ENCODE assay signal across 16 cellular contexts in genomic region chr17:17355426-17355825, GRCh38. TPM values are rescaled to one million over a fixed set of nuclear protein-coding genes. Genes with fewer than 3 reads are reported as not detected.
A peak's percentile ranks its signal among the peaks of the same experiment; 100 is the strongest.
DNase-seq lines count a peak whose midpoint lies in the region; ATAC-seq, FAIRE-seq and TF ChIP-seq lines count a peak whose summit lies in the region.
"Had no signal": no experiment of that assay in that cellular context is flagged by ENCODE, and none has a peak within 500 bp of the region (broad histone marks: within the 10 kb centered on the region; RNA-seq: fewer than 3 reads in every experiment).

No MANE protein-coding gene starts in this region.

- H2BK12ac ChIP-seq in H1 (ENCODE audit: low read depth, low read length) = peak overlapping the region; percentile 28; the same call in 1 of the 2 replicates

- H3F3A ChIP-seq in MM.1S (ENCODE audit: insufficient read depth, low read length) = no peaks in the 10 kb centered on the region

- peaks cover 9 to 26% (median 17%) of the 10 kb centered on the region in 9 donors for H3K4me1 ChIP-seq in heart right ventricle
- H3K4me1 ChIP-seq in MM.1S (ENCODE audit: low read length) = no peaks in the 10 kb centered on the region
- H3K4me1 ChIP-seq in H1 (replicated peaks in 1 of 4; ENCODE audit: control insufficient read depth in 3 of 4, insufficient read depth in 4 of 4, low read length in 3 of 4) = peaks cover 0 to 17% (median 8%) of the 10 kb centered on the region in 4 experiments; a peak in 5 of 7 replicates
- peaks cover 5% of the 10 kb centered on the region for H3K4me1 ChIP-seq in upper lobe of right lung
- H3K4me1 ChIP-seq: parathyroid adenoma had no signal

- peaks cover 0 to 15% (median 5%) of the 10 kb centered on the region in 11 donors for H3K9me3 ChIP-seq in heart right ventricle
- H3K9me3 ChIP-seq in MM.1S (replicated peaks; ENCODE audit: insufficient read depth, low read length) = no peaks in the 10 kb centered on the region
- H3K9me3 ChIP-seq in H1 (ENCODE audit: insufficient read depth in 2 of 2, low read depth in 1 of 2, low read length in 1 of 2) = no peaks in the 10 kb centered on the region
- peaks cover 2% of the 10 kb centered on the region for H3K9me3 ChIP-seq in upper lobe of right lung
- H3K9me3 ChIP-seq: lower lobe of right lung had no signal

- no peak for ATAC-seq in left ventricle myocardium superior
- ATAC-seq in heart right ventricle = no peak
- no peak for ATAC-seq in upper lobe of right lung
- no peak for ATAC-seq in effector memory CD8-positive, alpha-beta T cell (replicated peaks)

- no peak overlapping the region for H2BK20ac ChIP-seq in H1 (ENCODE audit: low read length)

- no peak overlapping the region for H3K14ac ChIP-seq in H1 (ENCODE audit: insufficient read length)

- H3K4me2 ChIP-seq in MM.1S (ENCODE audit: low read depth, low read length) (no peak overlapping the region), H1 (ENCODE audit: insufficient read depth in 1 of 2, low read depth in 2 of 2, low read length in 2 of 2) (peak overlapping the region in 1 of 2 experiments; percentile 44; a peak in 2 of 4 replicates)
- H3K4me2 ChIP-seq: smooth muscle cell had no signal

- H3K27ac Mint-ChIP-seq in effector memory CD8-positive, alpha-beta T cell = no peak overlapping the region
- H3K27ac Mint-ChIP-seq: activated naive CD4-positive, alpha-beta T cell treated with anti-CD3 and anti-CD28 coated beads for 36 hours; endodermal cell had no signal

- H4K91ac ChIP-seq in H1 (replicated peaks; ENCODE audit: insufficient read length, low read length) = peak overlapping the region; percentile 35

- H3K9ac ChIP-seq in MM.1S (ENCODE audit: low read length) (no peak overlapping the region), H1 (replicated peaks in 1 of 4; ENCODE audit: extremely low read depth in 1 of 4, low read depth in 3 of 4, low read length in 3 of 4) (no peak overlapping the region)
- H3K9ac ChIP-seq: parathyroid adenoma had no signal

- CTCF ChIA-PET in H1 (lab: Charles Lee; ENCODE audit: partially characterized antibody) = interaction anchor here (0.7 to 8.0 kb wide), 51 partner anchors 9 to 370 kb away, joined by 3 to 94 read pairs (median 5); partner anchors contain the start of gene RASD1

- H3K4me3 ChIP-seq in heart right ventricle (no peak overlapping the region), MM.1S (ENCODE audit: low read length) (no peak overlapping the region), H1 (ENCODE audit: extremely low read depth in 1 of 4, insufficient read depth in 2 of 4, low read depth in 3 of 4, low read length in 4 of 4) (no peak overlapping the region), upper lobe of right lung (no peak overlapping the region)
- H3K4me3 ChIP-seq: lower lobe of right lung, smooth muscle cell had no signal

- peaks cover 0 to 5% of the 10 kb centered on the region in 2 donors for H3K4me1 Mint-ChIP-seq in effector memory CD8-positive, alpha-beta T cell (ENCODE audit: low read depth in 2 of 2)
- H3K4me1 Mint-ChIP-seq: activated CD4-positive, alpha-beta T cell treated with anti-CD3 and anti-CD28 coated beads, Interleukin-2, amount 10 ng/mL, durations not matched to agents 7 days and 5 days; endodermal cell had no signal

- H2AFZ ChIP-seq in MM.1S (ENCODE audit: low read length) (peak overlapping the region; percentile 5; the same call in 1 of the 2 replicates), H1 (ENCODE audit: low read length) (peak overlapping the region; percentile 30; the same call in 1 of the 2 replicates)

- no peaks in the 10 kb centered on the region for H3K9me2 ChIP-seq in MM.1S (replicated peaks; ENCODE audit: insufficient read depth, low read length)

- H3K27ac ChIP-seq in heart right ventricle (no peak overlapping the region), MM.1S (ENCODE audit: low read length) (no peak overlapping the region), H1 (ENCODE audit: low read depth, low read length) (no peak overlapping the region), upper lobe of right lung (no peak overlapping the region)
- H3K27ac ChIP-seq: lower lobe of right lung had no signal

- no peak for TF ChIP-seq EP300 in H1 (IDR thresholded peaks at IDR 0.05; ENCODE audit: borderline replicate concordance in 1 of 2, low read depth in 2 of 2, low read length in 2 of 2)

- no peak overlapping the region for H2BK120ac ChIP-seq in H1 (replicated peaks; ENCODE audit: low read depth, low read length)

- POLR2A ChIA-PET in H1 (lab: Charles Lee; ENCODE audit: partially characterized antibody) = interaction anchor here (0.8 to 2.3 kb wide), 3 partner anchors 135 to 141 kb away, joined by 3 to 13 read pairs (median 5); partner anchors contain the start of gene RASD1

- H3K36me3 ChIP-seq in heart right ventricle (no peaks in the 10 kb centered on the region), MM.1S (replicated peaks; ENCODE audit: insufficient read depth, low read length) (no peaks in the 10 kb centered on the region), H1 (ENCODE audit: control insufficient read depth in 2 of 4, insufficient read depth in 4 of 4, low read length in 3 of 4) (no peaks in the 10 kb centered on the region), upper lobe of right lung (no peaks in the 10 kb centered on the region)
- H3K36me3 ChIP-seq: lower lobe of right lung had no signal

- no peaks in the 10 kb centered on the region for H3K36me3 Mint-ChIP-seq in effector memory CD8-positive, alpha-beta T cell (ENCODE audit: insufficient read depth)
- H3K36me3 Mint-ChIP-seq: immature natural killer cell had no signal

- H3K56ac ChIP-seq in H1 (replicated peaks; ENCODE audit: insufficient read length, low read depth, low read length) = no peak overlapping the region

- H2BK5ac ChIP-seq in H1 (ENCODE audit: low read depth, low read length) = no peak overlapping the region

- TF ChIP-seq CTCF in heart right ventricle (IDR thresholded peaks at IDR 0.05) (no peak), MM.1S (IDR thresholded peaks at IDR 0.05; ENCODE audit: low read length) (no peak), H1 (IDR thresholded peaks at IDR 0.05; ENCODE audit: control extremely low read depth in 1 of 3, insufficient read depth in 1 of 3, low read depth in 1 of 3, low read length in 3 of 3) (no peak), upper lobe of right lung (IDR thresholded peaks at IDR 0.05) (no peak)

- no peaks in the 10 kb centered on the region for H3K9me3 Mint-ChIP-seq in effector memory CD8-positive, alpha-beta T cell

- 67 to 72% methylated on average over 12 of the region's 12 CpGs for WGBS in heart right ventricle, 2 donors
- WGBS in H1 (ENCODE audit: extremely low coverage in 1 of 2, insufficient coverage in 1 of 2, insufficient read length in 1 of 2, insufficient replicate concordance in 2 of 2, low coverage in 1 of 2, low lambda C conversion rate in 2 of 2, missing lambda C conversion rate in 1 of 2), 2 experiments = 78% methylated on average over 11 of the region's 12 CpGs; no CpG with 5 or more reads in 1 of the 2 experiments

- H3K27me3 Mint-ChIP-seq in effector memory CD8-positive, alpha-beta T cell = peaks cover 0 to 15% of the 10 kb centered on the region in 2 donors

- no peak overlapping the region for H4K5ac ChIP-seq in H1 (ENCODE audit: insufficient read length, low read depth, low read length)

- H4K8ac ChIP-seq in H1 (ENCODE audit: extremely low read depth, insufficient read depth, low read length) = peak overlapping the region; percentile 29; the same call in 1 of the 2 replicates

- no peak overlapping the region for H2AK5ac ChIP-seq in H1 (ENCODE audit: low read depth, low read length)

- no peaks in the 10 kb centered on the region for H4K20me1 ChIP-seq in MM.1S (ENCODE audit: insufficient read depth, low read length)
- H4K20me1 ChIP-seq in H1 (replicated peaks in 1 of 2; ENCODE audit: control insufficient read depth in 1 of 2, insufficient read depth in 2 of 2, low read length in 2 of 2) = no peaks in the 10 kb centered on the region

- H3K79me2 ChIP-seq in MM.1S (ENCODE audit: low read length) (no peaks in the 10 kb centered on the region), H1 (ENCODE audit: control insufficient read depth in 1 of 2, insufficient read depth in 2 of 2, low read length in 2 of 2) (no peaks in the 10 kb centered on the region)
- H3K79me2 ChIP-seq: parathyroid adenoma had no signal

- no peak for TF ChIP-seq POLR2A in H1 (IDR thresholded peaks at IDR 0.05; ENCODE audit: control extremely low read depth in 1 of 2, low read depth in 2 of 2, low read length in 2 of 2)

- H3K23me2 ChIP-seq in H1 (ENCODE audit: low read depth, low read length) = no peaks in the 10 kb centered on the region

- intact Hi-C loops in left ventricle myocardium superior (cut with micrococcal nuclease) = loop anchor here (5.0 kb wide), 1 partner anchor 287 kb away; no protein-coding TSS in a partner anchor
- intact Hi-C loops in heart right ventricle (cut with DNase I) = loop anchor here (2.0 to 10.0 kb wide), 12 partner anchors 79 to 287 kb away; partner anchors contain the start of gene RASD1 (in 9 of the 10)
- intact Hi-C loops in upper lobe of right lung (cut with DNase I) = loop anchor here (5.0 kb wide), 2 partner anchors 137 to 287 kb away; no protein-coding TSS in a partner anchor

- H3K27me3 ChIP-seq in heart right ventricle = no peaks in the 10 kb centered on the region
- H3K27me3 ChIP-seq in MM.1S (replicated peaks; ENCODE audit: insufficient read depth, low read length) = no peaks in the 10 kb centered on the region
- H3K27me3 ChIP-seq in H1 (replicated peaks in 1 of 4; ENCODE audit: control insufficient read depth in 3 of 4, extremely low read depth in 1 of 4, insufficient read depth in 3 of 4, low read length in 3 of 4) = no peaks in the 10 kb centered on the region
- H3K27me3 ChIP-seq in upper lobe of right lung = no peaks in the 10 kb centered on the region

- no peaks in the 10 kb centered on the region for H3K79me1 ChIP-seq in H1 (ENCODE audit: low read depth, low read length)

- H3K23ac ChIP-seq in H1 (ENCODE audit: insufficient read length) = no peak overlapping the region

- H3K18ac ChIP-seq in H1 (ENCODE audit: extremely low read depth, low read length) = 0 out of 2 replicates have a peak overlapping the region, but pooled peaks have one; percentile 48

- DNase-seq in left ventricle myocardium superior (peak; percentile 32), heart right ventricle (no peak), MM.1S (no peak), H1 (ENCODE audit: low read depth in 1 of 2, low spot score in 2 of 2) (no peak), upper lobe of right lung (peak; percentile 46), SW 1271 (lab: John Stamatoyannopoulos, UW) (no peak), NCI-H2196 treated with DMSO at 0.1 percent for 48 hours (lab: John Stamatoyannopoulos, UW; ENCODE audit: unreplicated experiment) (no peak)
- DNase-seq in effector memory CD8-positive, alpha-beta T cell = no peak

- TF ChIP-seq RAD21 in H1 (IDR thresholded peaks at IDR 0.05 in 1 of 2, conservative IDR thresholded peaks at IDR 0.05 in 1 of 2; ENCODE audit: low read depth in 2 of 2, low read length in 2 of 2) = no peak

- no peak overlapping the region for H3K4me3 Mint-ChIP-seq in effector memory CD8-positive, alpha-beta T cell
- H3K4me3 Mint-ChIP-seq: activated CD4-positive, alpha-beta T cell treated with anti-CD3 and anti-CD28 coated beads, Interleukin-2, amount 10 ng/mL, durations not matched to agents 7 days and 5 days; activated naive CD4-positive, alpha-beta T cell treated with anti-CD3 and anti-CD28 coated beads for 36 hours; endodermal cell; immature natural killer cell had no signal

- H2BK15ac ChIP-seq in H1 (ENCODE audit: low read length) = no peak overlapping the region; the same call in 1 of the 2 replicates

- H3K4ac ChIP-seq in H1 (replicated peaks; ENCODE audit: insufficient read length, low read depth, low read length) = no peak overlapping the region

- no peak for FAIRE-seq in H1 (lab: Jason Lieb, UNC)
- FAIRE-seq: astrocyte had no signal

RNA-seq across cellular contexts. Expression of gene NT5M, which starts 52.3 kb away (rescaled TPM):
- total RNA-seq in left ventricle myocardium superior (8.6 TPM), heart right ventricle (10 to 100 TPM in 5 of 10 donors, 1 to 10 TPM in 5; 7.4 to 15.8 (median 9.8) TPM), upper lobe of right lung (1.9 TPM)
- polyA plus RNA-seq in heart right ventricle (10 to 100 TPM in 1 of 2 donors, 1 to 10 TPM in 1; 4.9 to 14.8 TPM), H1 (2011; rRNA removed) (16.2 and 18.2 TPM in 2 replicates)
- total RNA-seq in H1 (2021; fragmentation: NEBNext Ultra II Directional; extraction: Animal tissue kit (Norgen Biotek cat#: 25700)) = 7.6 and 8.7 TPM in 2 replicates
- 12.7 TPM for polyA plus RNA-seq in H1 (2011; cell fraction: cytosol; rRNA removed)
- polyA plus RNA-seq in H1 (2011; cell fraction: nucleus; rRNA removed) = 22.8 TPM
- polyA plus RNA-seq in H1 (2012, experiment 1 of 2) = 5.9 to 11.0 TPM (median 9.7 TPM) in 4 replicates
- polyA plus RNA-seq in H1 (2012, experiment 2 of 2) = 9.6 TPM
- 6.6 TPM for polyA plus RNA-seq in H1 (2013, experiment 1 of 2)
- 5.7 TPM for polyA plus RNA-seq in H1 (2013, experiment 2 of 2)
- 2.7 and 3.3 TPM in 2 replicates for polyA minus RNA-seq in H1 (2011; rRNA and poly(A)+ RNA removed)
- 5.1 TPM for polyA minus RNA-seq in H1 (2011; cell fraction: cytosol; rRNA and poly(A)+ RNA removed)
- 8.6 TPM for polyA minus RNA-seq in H1 (2011; cell fraction: nucleus; rRNA and poly(A)+ RNA removed)

Comparison
In these comparisons a context has a peak if more than half of its experiments do, and no peak if none do; other contexts are left out.
1. DNase-seq: peak in left ventricle myocardium superior (single experiment) and upper lobe of right lung (single experiment); none in heart right ventricle (0 of 2), MM.1S (single experiment), H1 (0 of 2), SW 1271 (0 of 2), effector memory CD8-positive, alpha-beta T cell (0 of 3) and NCI-H2196 treated with DMSO at 0.1 percent for 48 hours (single experiment).